31 cellular contexts compared by ENCODE assay signal in the genomic region with DNA sequence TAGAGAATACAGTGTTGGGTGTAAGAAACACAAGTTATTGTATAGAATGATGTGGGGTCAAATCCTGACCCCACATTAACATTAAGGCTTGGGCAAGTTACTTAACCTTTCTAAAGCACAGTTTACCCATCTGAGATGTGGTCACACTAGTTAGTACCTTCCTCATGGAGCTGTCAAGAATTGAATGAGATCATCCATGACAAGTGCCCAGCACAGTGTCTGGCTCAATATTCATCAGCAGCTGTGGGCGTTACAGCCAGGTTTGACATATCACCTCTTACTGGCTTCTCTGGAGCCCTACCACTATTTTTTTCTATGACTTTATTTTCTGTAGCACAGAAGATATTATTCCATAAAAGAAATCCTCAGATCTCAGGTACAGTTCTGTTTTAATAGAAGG.
"Had no signal": no experiment of that assay in that cellular context is flagged by ENCODE, and none has a peak within 500 bp of the region (broad histone marks: within the 10 kb centered on the region; RNA-seq: fewer than 3 reads in every experiment).

No MANE protein-coding gene starts in this region.

- ATAC-seq: activated CD8-positive, alpha-beta T cell treated with anti-CD3 and anti-CD28 coated beads for 36 hours; esophagus mucosa; T-helper 17 cell had no signal

- H3K27me3 Mint-ChIP-seq: activated CD8-positive, alpha-beta T cell treated with anti-CD3 and anti-CD28 coated beads for 36 hours; activated naive CD8-positive, alpha-beta T cell; central memory CD8-positive, alpha-beta T cell had no signal

- H3K9me3 Mint-ChIP-seq: activated B cell treated with CpG ODN at 0.5 μM for 24 hours; activated CD8-positive, alpha-beta T cell treated with anti-CD3 and anti-CD28 coated beads for 36 hours; central memory CD8-positive, alpha-beta T cell; dendritic cell treated with granulocyte-macrophage colony-stimulating factor and Interleukin-4, amounts not matched to agents 40 ng/mL and 50 ng/mL, for 4 days; endodermal cell; T-helper 2 cell treated with Interferon-gamma antibody and Interleukin-4, amounts not matched to agents 5 μg/mL and 100 μg/mL, for 36 hours had no signal

- H3K27ac Mint-ChIP-seq: activated B cell treated with CpG ODN at 0.5 μM for 24 hours; activated CD8-positive, alpha-beta T cell treated with anti-CD3 and anti-CD28 coated beads for 36 hours; activated naive CD8-positive, alpha-beta T cell; dendritic cell treated with granulocyte-macrophage colony-stimulating factor and Interleukin-4, amounts not matched to agents 40 ng/mL and 50 ng/mL, for 4 days; endodermal cell; T-helper 17 cell; T-helper 2 cell treated with Interferon-gamma antibody and Interleukin-4, amounts not matched to agents 5 μg/mL and 100 μg/mL, for 36 hours had no signal

- H3K4me3 Mint-ChIP-seq: activated B cell treated with CpG ODN at 0.5 μM for 24 hours; activated CD8-positive, alpha-beta T cell treated with anti-CD3 and anti-CD28 coated beads for 36 hours; activated naive CD8-positive, alpha-beta T cell; central memory CD8-positive, alpha-beta T cell; dendritic cell treated with granulocyte-macrophage colony-stimulating factor and Interleukin-4, amounts not matched to agents 40 ng/mL and 50 ng/mL, for 4 days; endodermal cell; T-helper 17 cell; T-helper 2 cell treated with Interferon-gamma antibody and Interleukin-4, amounts not matched to agents 5 μg/mL and 100 μg/mL, for 36 hours had no signal

- H3K4me1 Mint-ChIP-seq: central memory CD8-positive, alpha-beta T cell had no signal

- FAIRE-seq: astrocyte, bronchial epithelial cell, frontal cortex had no signal

- DNase-seq: activated B cell treated with CpG ODN at 0.5 μM for 24 hours; activated CD4-positive, alpha-beta T cell treated with anti-CD3 and anti-CD28 coated beads for 48 hours; activated CD4-positive, alpha-beta T cell treated with anti-CD3 and anti-CD28 coated beads, Interleukin-2, amount 50 U/mL, for 1 hour; activated CD4-positive, alpha-beta T cell treated with anti-CD3 and anti-CD28 coated beads, Interleukin-2, amount 50 U/mL, for 48 hours; activated CD8-positive, alpha-beta memory T cell treated with anti-CD3 and anti-CD28 coated beads for 24 hours; activated CD8-positive, alpha-beta T cell treated with anti-CD3 and anti-CD28 coated beads for 36 hours; activated effector memory CD4-positive, alpha-beta T cell treated with Interleukin-2 at 50 U/mL for 16 hours; activated gamma-delta T cell treated with Interleukin-2 at 50 U/mL for 16 hours; activated naive CD4-positive, alpha-beta T cell treated with anti-CD3 and anti-CD28 coated beads, Interleukin-2, amount 50 U/mL, for 16 hours; activated naive CD4-positive, alpha-beta T cell treated with Interleukin-2 at 50 U/mL for 16 hours; activated T-cell treated with anti-CD3 and anti-CD28 coated beads, Interleukin-2, amount 50 U/mL, for 48 hours; amniotic stem cell; brain microvascular endothelial cell; dorsolateral prefrontal cortex; effector memory CD4-positive, alpha-beta T cell; endodermal cell; foreskin fibroblast; head of caudate nucleus; T-helper 1 cell; T-helper 17 cell; T1000; WERI-Rb-1 had no signal

- H3K27ac ChIP-seq: brain microvascular endothelial cell, coronary artery, WERI-Rb-1 had no signal

- H3K27me3 ChIP-seq: dorsolateral prefrontal cortex had no signal

- H3K4me3 ChIP-seq: coronary artery, dorsolateral prefrontal cortex had no signal

- H3K36me3 ChIP-seq: brain microvascular endothelial cell, WERI-Rb-1 had no signal
